Comparison of ENCODE assay signal across 8 cellular contexts in the genomic region with DNA sequence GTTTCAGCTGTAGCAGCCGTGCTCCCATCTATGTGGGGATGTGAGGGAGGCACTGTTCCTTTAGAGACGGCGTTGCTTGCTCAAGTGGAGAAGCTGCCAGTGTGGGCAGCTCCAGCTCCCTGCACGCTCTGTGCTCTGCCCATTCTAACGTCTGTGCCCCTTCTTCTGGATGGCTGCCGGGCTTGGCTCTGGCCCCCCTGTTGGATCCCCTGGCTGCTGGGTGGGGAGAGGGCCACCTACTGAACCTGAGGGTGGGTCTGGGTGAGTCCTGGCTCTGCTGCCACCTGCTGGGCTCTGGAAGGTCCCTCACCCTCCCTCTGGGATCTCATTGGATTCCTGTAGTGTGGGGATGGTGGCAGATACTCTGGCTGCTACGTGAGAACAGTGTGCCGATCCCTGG. TPM values are rescaled to one million over a fixed set of nuclear protein-coding genes. Genes with fewer than 3 reads are reported as not detected.
DNase-seq lines count a peak whose midpoint lies in the region; ATAC-seq and TF ChIP-seq lines count a peak whose summit lies in the region.

No MANE protein-coding gene starts in this region.

- H3K14ac ChIP-seq in H9 (ENCODE audit: insufficient read depth, low read length): no peak overlapping the region

- H4K5ac ChIP-seq in H9 (ENCODE audit: insufficient read length, low read depth, low read length): no peak overlapping the region

- H3K56ac ChIP-seq in H9 (ENCODE audit: insufficient read length, low read depth, low read length): no peak overlapping the region

- in situ Hi-C loops in SK-MEL-5 (cut with HindIII; ENCODE audit: low pct_unique_long_range_greater_than_20kb, low sequenced_read_pairs) (no loop called here), astrocyte of the spinal cord (cut with HindIII; ENCODE audit: low sequenced_read_pairs) (no loop called here)

- H3K79me1 ChIP-seq in H9 (ENCODE audit: insufficient read depth, low read depth, low read length, poor library complexity, severe bottlenecking): no peaks in the 10 kb centered on the region

- no peaks in the 10 kb centered on the region for H3K27me3 ChIP-seq in H9 (ENCODE audit: insufficient read depth, low read length)

- H3K9me3 Mint-ChIP-seq in H9 (no peaks in the 10 kb centered on the region), immature natural killer cell (no peaks in the 10 kb centered on the region)

- no peak overlapping the region for H2BK15ac ChIP-seq in H9 (ENCODE audit: low read depth, low read length)

- H3K27me3 Mint-ChIP-seq in H9 (ENCODE audit: low read depth): no peaks in the 10 kb centered on the region; the same call in none of the 2 replicates
- H3K27me3 Mint-ChIP-seq in immature natural killer cell (ENCODE audit: low read depth in 3 of 3): peaks cover 0 to 4% (median 1%) of the 10 kb centered on the region in 3 donors

- H3K4me3 ChIP-seq in astrocyte of the spinal cord (ENCODE audit: low read depth, low read length): no peak overlapping the region

- no peak for ATAC-seq in GM21737 (IDR thresholded peaks at IDR 0.05; ENCODE audit: unreplicated experiment)

- no peak overlapping the region for H3K4ac ChIP-seq in H9 (ENCODE audit: low read depth, low read length)

- no peak overlapping the region for H2BK20ac ChIP-seq in H9 (ENCODE audit: low read depth, low read length, poor library complexity, severe bottlenecking)

- peak; percentile 64 for TF ChIP-seq CTCF in H9 (conservative IDR thresholded peaks at IDR 0.05)
- peak; percentile 78 for TF ChIP-seq CTCF in astrocyte of the spinal cord (IDR thresholded peaks at IDR 0.05; ENCODE audit: low read depth, low read length)

- H3T11ph ChIP-seq in H9 (ENCODE audit: low read length): no peak overlapping the region

- H3K4me3 Mint-ChIP-seq in H9 (no peak overlapping the region), immature natural killer cell (no peak overlapping the region)

- no peak overlapping the region for H4K8ac ChIP-seq in H9 (replicated peaks; ENCODE audit: insufficient read length, low read depth, low read length)

- H3K79me2 ChIP-seq in H9 (ENCODE audit: insufficient read depth, low read length): no peaks in the 10 kb centered on the region

- H4K91ac ChIP-seq in H9 (ENCODE audit: insufficient read length, low read depth, low read length): no peak overlapping the region

- H3K4me1 Mint-ChIP-seq in H9: peaks cover 16 to 36% of the 10 kb centered on the region in 2 experiments
- H3K4me1 Mint-ChIP-seq in immature natural killer cell: peaks cover 18 to 30% of the 10 kb centered on the region in 2 donors

- no CpG with 5 or more reads among the region's 8 CpGs for WGBS in H9 (ENCODE audit: extremely low coverage, insufficient read length, low lambda C conversion rate)

- DNase-seq in CD1c-positive myeloid dendritic cell (ENCODE audit: extremely low spot score): peak; percentile 39
- DNase-seq in H9: peak; percentile 59
- peak; percentile 54 for DNase-seq in SK-MEL-5 (ENCODE audit: low read depth, low spot score)
- DNase-seq in astrocyte of the spinal cord (ENCODE audit: low read depth, low spot score): peak; percentile 31
- peak; percentile 22 to 30 (median 28) for DNase-seq in immature natural killer cell
- peak; percentile 57 for DNase-seq in stimulated activated CD4-positive, alpha-beta T cell treated with anti-CD3 and anti-CD28 coated beads, Interleukin-4, amount 100 ng/mL, for 24 hours
- no peak for DNase-seq in NK-92 treated with Interleukin-12 subunit alpha and Interleukin-12 subunit beta, amount 100 ng/mL, for 24 hours (lab: John Stamatoyannopoulos, UW)

- peaks cover 5% of the 10 kb centered on the region for H3K23me2 ChIP-seq in H9 (ENCODE audit: insufficient read length, low read depth, low read length, poor library complexity, severe bottlenecking)

- no peaks in the 10 kb centered on the region for H3K4me1 ChIP-seq in H9 (ENCODE audit: insufficient read depth, low read length)

- H3K9me3 ChIP-seq in H9 (ENCODE audit: control insufficient read depth, low read depth, low read length): no peaks in the 10 kb centered on the region

- no peak overlapping the region for H2BK5ac ChIP-seq in H9 (ENCODE audit: insufficient read length, low read length)

- H3K27ac ChIP-seq in H9 (ENCODE audit: insufficient read length, low read depth, low read length): no peak overlapping the region

- H3K27ac Mint-ChIP-seq in H9 (peak overlapping the region in 2 of 3 experiments; percentile 40 to 94; a peak in 4 of 7 replicates), immature natural killer cell (peak overlapping the region in 4 of 6 donors; percentile 50 to 78 (median 52))

- peaks cover 2 to 17% (median 14%) of the 10 kb centered on the region in 3 experiments; a peak in 6 of 7 replicates for H3K36me3 Mint-ChIP-seq in H9 (ENCODE audit: insufficient read depth in 1 of 3, low read depth in 3 of 3)
- no peaks in the 10 kb centered on the region for H3K36me3 Mint-ChIP-seq in immature natural killer cell

- H3K23ac ChIP-seq in H9 (ENCODE audit: insufficient read length, low read depth, low read length): no peak overlapping the region

- no peak overlapping the region for H2AFZ ChIP-seq in H9 (ENCODE audit: low read length)

- H3K18ac ChIP-seq in H9 (ENCODE audit: insufficient read length, low read depth, low read length): no peak overlapping the region

- no peak overlapping the region for H2BK12ac ChIP-seq in H9 (ENCODE audit: insufficient read length, low read depth, low read length)

- H2AK5ac ChIP-seq in H9 (ENCODE audit: insufficient read length, low read length): no peak overlapping the region

- no peak overlapping the region for H3K4me2 ChIP-seq in H9 (ENCODE audit: insufficient read depth, insufficient read length, low read length)

- no peak overlapping the region for H2BK120ac ChIP-seq in H9 (ENCODE audit: low read depth, low read length, poor library complexity, severe bottlenecking)

- H3K9ac ChIP-seq in H9 (ENCODE audit: extremely low read depth, insufficient read length, low read length): no peak overlapping the region

- H4K20me1 ChIP-seq in H9 (ENCODE audit: control insufficient read depth, insufficient read depth, insufficient read length): no peaks in the 10 kb centered on the region

RNA-seq across cellular contexts. Expression of a gene that starts 5.0 kb away (rescaled TPM):
- total RNA-seq in H9 (2021): 105 and 107 TPM in 2 replicates
- 81.4 and 82.0 TPM in 2 replicates for total RNA-seq in SK-MEL-5 (2014; rRNA removed; shearing (Covaris generic))
- polyA plus RNA-seq in SK-MEL-5 (2015; cell fraction: cytosol; rRNA removed): 72.8 and 79.6 TPM in 2 replicates
- polyA plus RNA-seq in SK-MEL-5 (2015; cell fraction: nucleus; rRNA removed): 140 and 149 TPM in 2 replicates
- polyA plus RNA-seq in immature natural killer cell: 10 to 100 TPM; 57.9 to 88.8 (median 84.6) TPM

RNA-seq across cellular contexts. Expression of a gene that starts 19.2 kb away (rescaled TPM):
- 0.17 and 0.39 TPM in 2 replicates for total RNA-seq in H9 (2021)
- not detected in 2 replicates for total RNA-seq in SK-MEL-5 (2014; rRNA removed; shearing (Covaris generic))
- not detected in 2 replicates for polyA plus RNA-seq in SK-MEL-5 (2015; cell fraction: cytosol; rRNA removed)
- polyA plus RNA-seq in SK-MEL-5 (2015; cell fraction: nucleus; rRNA removed): not detected in 2 replicates
- polyA plus RNA-seq in immature natural killer cell: not detected

RNA-seq across cellular contexts. Expression of a gene that starts 34.3 kb away (rescaled TPM):
- total RNA-seq in H9 (2021): 16.9 and 17.0 TPM in 2 replicates
- total RNA-seq in SK-MEL-5 (2014; rRNA removed; shearing (Covaris generic)): 5.0 and 11.0 TPM in 2 replicates
- 10.8 and 11.8 TPM in 2 replicates for polyA plus RNA-seq in SK-MEL-5 (2015; cell fraction: cytosol; rRNA removed)
- polyA plus RNA-seq in SK-MEL-5 (2015; cell fraction: nucleus; rRNA removed): 29.8 and 35.6 TPM in 2 replicates
- 10 to 100 TPM; 30.0 to 36.4 (median 31.6) TPM for polyA plus RNA-seq in immature natural killer cell

RNA-seq across cellular contexts. Expression of a gene that starts 43.1 kb away (rescaled TPM):
- 0.70 and 0.77 TPM in 2 replicates for total RNA-seq in H9 (2021)
- total RNA-seq in SK-MEL-5 (2014; rRNA removed; shearing (Covaris generic)): not detected in 2 replicates
- not detected in 2 replicates for polyA plus RNA-seq in SK-MEL-5 (2015; cell fraction: cytosol; rRNA removed)
- polyA plus RNA-seq in SK-MEL-5 (2015; cell fraction: nucleus; rRNA removed): not detected in 2 replicates
- not detected for polyA plus RNA-seq in immature natural killer cell

RNA-seq across cellular contexts. Expression of a gene that starts 48.6 kb away (rescaled TPM):
- total RNA-seq in H9 (2021): 0.11 and 0.68 TPM in 2 replicates
- total RNA-seq in SK-MEL-5 (2014; rRNA removed; shearing (Covaris generic)): 0.21 and 0.37 TPM in 2 replicates
- polyA plus RNA-seq in SK-MEL-5 (2015; cell fraction: cytosol; rRNA removed): 0.56 and 0.65 TPM in 2 replicates
- not detected in 2 replicates for polyA plus RNA-seq in SK-MEL-5 (2015; cell fraction: nucleus; rRNA removed)
- polyA plus RNA-seq in immature natural killer cell: 10 to 100 TPM in 1 of 3 donors, 1 to 10 TPM in 2; 3.0 to 11.1 (median 4.4) TPM
